In genomic region chr16:4625617-4626159, GRCh38 we compare ENCODE assay signal across 8 cellular contexts. TPM values are rescaled to one million over a fixed set of nuclear protein-coding genes. Genes with fewer than 3 reads are reported as not detected.
DNase-seq lines count a peak whose midpoint lies in the region; ATAC-seq and TF ChIP-seq lines count a peak whose summit lies in the region.

No MANE protein-coding gene starts in this region.

- H3K27me3 Mint-ChIP-seq in CD14-positive monocyte (ENCODE audit: low read depth in 3 of 3) (no peaks in the 10 kb centered on the region), memory B cell (no peaks in the 10 kb centered on the region)

- H3K36me3 ChIP-seq in HUES48 (ENCODE audit: control insufficient read depth, insufficient read depth, low read length) (peaks cover 5% of the 10 kb centered on the region; the same call in 1 of the 2 replicates), brain microvascular endothelial cell (replicated peaks) (no peaks in the 10 kb centered on the region)

- DNase-seq in CD14-positive monocyte (ENCODE audit: low spot score) (no peak), brain microvascular endothelial cell (no peak), memory B cell (ENCODE audit: low spot score in 2 of 2) (no peak), NCI-H510A (lab: John Stamatoyannopoulos, UW) (no peak), kidney glomerular epithelial cell (lab: John Stamatoyannopoulos, UW) (no peak), NCI-H2227 treated with DMSO at 0.1 percent for 48 hours (lab: John Stamatoyannopoulos, UW) (no peak)

- no peaks in the 10 kb centered on the region for H3K9me3 ChIP-seq in HUES48 (ENCODE audit: control insufficient read depth, insufficient read depth, low read length)

- H3K27ac Mint-ChIP-seq in CD14-positive monocyte (peak overlapping the region; percentile 99 to 100 (median 100)), memory B cell (peak overlapping the region; percentile 97)

- H3K9me3 Mint-ChIP-seq in CD14-positive monocyte (no peaks in the 10 kb centered on the region), memory B cell (no peaks in the 10 kb centered on the region)

- H3K4me3 Mint-ChIP-seq in CD14-positive monocyte (peak overlapping the region; percentile 100), memory B cell (peak overlapping the region; percentile 92)

- peak; percentile 9 for ATAC-seq in memory B cell (ENCODE audit: low read depth)
- no peak for ATAC-seq in GM18502 (IDR thresholded peaks at IDR 0.05; ENCODE audit: poor library complexity, unreplicated experiment)

- H3K4me3 ChIP-seq in HUES48 (ENCODE audit: low read depth, low read length) (peak overlapping the region; percentile 82), brain microvascular endothelial cell (ENCODE audit: low read depth, low read length) (peak overlapping the region; percentile 83)

- intact Hi-C loops in CD14-positive monocyte (cut with micrococcal nuclease): loop anchor here (5.0 to 10.0 kb wide), 3 partner anchors 37 to 151 kb away; partner anchors contain the start of genes HMOX2 (in 1 of the 2), NMRAL1 (in 1 of the 2) and NUDT16L1 (in 1 of the 2)

- H3K27me3 ChIP-seq in HUES48 (ENCODE audit: control insufficient read depth, insufficient read depth, low read length): no peaks in the 10 kb centered on the region
- H3K27me3 ChIP-seq in brain microvascular endothelial cell (replicated peaks): no peaks in the 10 kb centered on the region

- in situ Hi-C loops in brain microvascular endothelial cell (cut with HindIII; ENCODE audit: low pct_ligation_motif_present, low sequenced_read_pairs): no loop called here

- TF ChIP-seq CTCF in CD14-positive monocyte (IDR thresholded peaks at IDR 0.05) (no peak), brain microvascular endothelial cell (IDR thresholded peaks at IDR 0.05; ENCODE audit: low read depth, low read length, missing control alignments) (no peak)

- peak overlapping the region; percentile 74 for H3K9ac ChIP-seq in HUES48 (ENCODE audit: low read depth, low read length)

- H3K36me3 Mint-ChIP-seq in CD14-positive monocyte (peaks cover 4 to 16% of the 10 kb centered on the region in 2 donors), memory B cell (no peaks in the 10 kb centered on the region)

- H3K27ac ChIP-seq in HUES48 (ENCODE audit: low read depth, low read length) (peak overlapping the region; percentile 94), brain microvascular endothelial cell (peak overlapping the region; percentile 89)

- no peaks in the 10 kb centered on the region for H3K4me1 ChIP-seq in HUES48 (ENCODE audit: control insufficient read depth, insufficient read depth, low read length)

- H3K4me1 Mint-ChIP-seq in CD14-positive monocyte (peaks cover 51% of the 10 kb centered on the region), memory B cell (peaks cover 21% of the 10 kb centered on the region)

RNA-seq across cellular contexts. Expression of gene MGRN1, which starts 1.1 kb away (rescaled TPM):
- polyA plus RNA-seq in CD14-positive monocyte: 1 to 10 TPM; 3.7 to 4.7 TPM

RNA-seq across cellular contexts. Expression of gene UBALD1, which starts 11.0 kb away (rescaled TPM):
- 1 to 10 TPM; 2.2 to 2.8 TPM for polyA plus RNA-seq in CD14-positive monocyte
